ENCODE assay signal across 1 cellular context in genomic region chr12:52741378-52742195, GRCh38.
A peak's percentile ranks its signal among the peaks of the same experiment; 100 is the strongest.
TF ChIP-seq lines count a peak whose summit lies in the region.

No MANE protein-coding gene starts in this region.

TF ChIP-seq in HepG2, 621 proteins besides CTCF, POLR2A, EP300 and RAD21 (continued from another document and continues in another):
- no peak for TF ChIP-seq PAXIP1 (CRISPR knock-in tag; conservative IDR thresholded peaks at IDR 0.05)
- TF ChIP-seq ZNF275 (CRISPR knock-in tag; IDR thresholded peaks at IDR 0.05; ENCODE audit: borderline replicate concordance): no peak
- TF ChIP-seq ZNF503 (CRISPR knock-in tag; IDR thresholded peaks at IDR 0.05): no peak
- no peak for TF ChIP-seq MBD4 (IDR thresholded peaks at IDR 0.05; ENCODE audit: borderline replicate concordance, low read length)
- TF ChIP-seq SMC3 (IDR thresholded peaks at IDR 0.05; ENCODE audit: low read length): no peak
- 0 out of 2 replicates have a peak, but pooled peaks have one; percentile 53 for TF ChIP-seq MEIS2 (CRISPR knock-in tag; IDR thresholded peaks at IDR 0.05)
- TF ChIP-seq DPF2 (CRISPR knock-in tag; IDR thresholded peaks at IDR 0.05; ENCODE audit: borderline replicate concordance, low read depth): no peak
- TF ChIP-seq ZNF263 (CRISPR knock-in tag; IDR thresholded peaks at IDR 0.05): peak; percentile 38; the same call in 1 of the 2 replicates
- peak; percentile 26; the same call in 1 of the 2 replicates for TF ChIP-seq ZMYM4 (CRISPR knock-in tag; IDR thresholded peaks at IDR 0.05)
- no peak for TF ChIP-seq CREBL2 (CRISPR knock-in tag; IDR thresholded peaks at IDR 0.05; ENCODE audit: borderline replicate concordance)
- TF ChIP-seq XBP1 (CRISPR knock-in tag; IDR thresholded peaks at IDR 0.05): no peak
- TF ChIP-seq SMARCC2 (IDR thresholded peaks at IDR 0.05): no peak
- no peak for TF ChIP-seq ZBTB46 (CRISPR knock-in tag; IDR thresholded peaks at IDR 0.05; ENCODE audit: borderline replicate concordance)
- no peak for TF ChIP-seq MATR3 (CRISPR knock-in tag; IDR thresholded peaks at IDR 0.05)
- no peak for TF ChIP-seq ZNF780A (CRISPR knock-in tag; IDR thresholded peaks at IDR 0.05)
- TF ChIP-seq KAT8 (CRISPR knock-in tag; IDR thresholded peaks at IDR 0.05): 0 out of 2 replicates have a peak, but pooled peaks have one; percentile 42
- peak; percentile 72 for TF ChIP-seq SALL1 (CRISPR knock-in tag; IDR thresholded peaks at IDR 0.05)
- no peak for TF ChIP-seq ZNF598 (CRISPR knock-in tag; IDR thresholded peaks at IDR 0.05; ENCODE audit: borderline replicate concordance)
- no peak for TF ChIP-seq DR1 (CRISPR knock-in tag; IDR thresholded peaks at IDR 0.05)
- TF ChIP-seq TOE1 (CRISPR knock-in tag; IDR thresholded peaks at IDR 0.05): no peak
- TF ChIP-seq PLRG1 (conservative IDR thresholded peaks at IDR 0.05): no peak
- TF ChIP-seq ZNF18 (CRISPR knock-in tag; IDR thresholded peaks at IDR 0.05; ENCODE audit: insufficient replicate concordance): peak; percentile 74
- no peak for TF ChIP-seq MAF1 (CRISPR knock-in tag; IDR thresholded peaks at IDR 0.05; ENCODE audit: borderline replicate concordance)
- no peak for TF ChIP-seq ZNF572 (CRISPR knock-in tag; IDR thresholded peaks at IDR 0.05)
- TF ChIP-seq SOX13 (IDR thresholded peaks at IDR 0.05): no peak
- TF ChIP-seq SOX13 (CRISPR knock-in tag; conservative IDR thresholded peaks at IDR 0.05 in 1 of 2, IDR thresholded peaks at IDR 0.05 in 1 of 2): 0 out of 4 replicates have a peak, but pooled peaks of 1 of the 2 experiments have one; percentile 8
- no peak for TF ChIP-seq ZNF431 (CRISPR knock-in tag; IDR thresholded peaks at IDR 0.05; ENCODE audit: borderline replicate concordance, low read depth)
- TF ChIP-seq ZNF232 (CRISPR knock-in tag; IDR thresholded peaks at IDR 0.05; ENCODE audit: borderline replicate concordance): peak; percentile 77; the same call in 1 of the 2 replicates
- no peak for TF ChIP-seq ZNF253 (CRISPR knock-in tag; IDR thresholded peaks at IDR 0.05; ENCODE audit: borderline replicate concordance)
- no peak for TF ChIP-seq ZNF264 (CRISPR knock-in tag; IDR thresholded peaks at IDR 0.05)
- TF ChIP-seq ZNF616 (CRISPR knock-in tag; IDR thresholded peaks at IDR 0.05; ENCODE audit: low read depth): no peak
- TF ChIP-seq RXRA (CRISPR knock-in tag; IDR thresholded peaks at IDR 0.05): no peak
- peak; percentile 65; the same call in 1 of the 2 replicates for TF ChIP-seq HES4 (CRISPR knock-in tag; IDR thresholded peaks at IDR 0.05; ENCODE audit: borderline replicate concordance)
- TF ChIP-seq ZNF276 (CRISPR knock-in tag; IDR thresholded peaks at IDR 0.05; ENCODE audit: low read depth): no peak
- no peak for TF ChIP-seq YEATS2 (CRISPR knock-in tag; IDR thresholded peaks at IDR 0.05; ENCODE audit: borderline replicate concordance)
- TF ChIP-seq CREB3 (CRISPR knock-in tag; IDR thresholded peaks at IDR 0.05): no peak
- TF ChIP-seq THAP9 (CRISPR knock-in tag; IDR thresholded peaks at IDR 0.05; ENCODE audit: borderline replicate concordance): no peak
- no peak for TF ChIP-seq ZNF335 (CRISPR knock-in tag; IDR thresholded peaks at IDR 0.05)
- no peak for TF ChIP-seq AKAP8 (CRISPR knock-in tag; IDR thresholded peaks at IDR 0.05)
- TF ChIP-seq MLX (CRISPR knock-in tag; IDR thresholded peaks at IDR 0.05): no peak
- TF ChIP-seq MIER2 (CRISPR knock-in tag; IDR thresholded peaks at IDR 0.05): peak; percentile 98
- no peak for TF ChIP-seq ZNF7 (CRISPR knock-in tag; IDR thresholded peaks at IDR 0.05)
- no peak for TF ChIP-seq ZBTB37 (CRISPR knock-in tag; IDR thresholded peaks at IDR 0.05)
- TF ChIP-seq SP2 (CRISPR knock-in tag; IDR thresholded peaks at IDR 0.05): no peak
- TF ChIP-seq ZFP37 (CRISPR knock-in tag; IDR thresholded peaks at IDR 0.05; ENCODE audit: borderline replicate concordance): peak; percentile 75; the same call in 1 of the 2 replicates
- TF ChIP-seq ZBTB25 (CRISPR knock-in tag; IDR thresholded peaks at IDR 0.05): peak; percentile 38; the same call in 1 of the 2 replicates
